In the genomic region with DNA sequence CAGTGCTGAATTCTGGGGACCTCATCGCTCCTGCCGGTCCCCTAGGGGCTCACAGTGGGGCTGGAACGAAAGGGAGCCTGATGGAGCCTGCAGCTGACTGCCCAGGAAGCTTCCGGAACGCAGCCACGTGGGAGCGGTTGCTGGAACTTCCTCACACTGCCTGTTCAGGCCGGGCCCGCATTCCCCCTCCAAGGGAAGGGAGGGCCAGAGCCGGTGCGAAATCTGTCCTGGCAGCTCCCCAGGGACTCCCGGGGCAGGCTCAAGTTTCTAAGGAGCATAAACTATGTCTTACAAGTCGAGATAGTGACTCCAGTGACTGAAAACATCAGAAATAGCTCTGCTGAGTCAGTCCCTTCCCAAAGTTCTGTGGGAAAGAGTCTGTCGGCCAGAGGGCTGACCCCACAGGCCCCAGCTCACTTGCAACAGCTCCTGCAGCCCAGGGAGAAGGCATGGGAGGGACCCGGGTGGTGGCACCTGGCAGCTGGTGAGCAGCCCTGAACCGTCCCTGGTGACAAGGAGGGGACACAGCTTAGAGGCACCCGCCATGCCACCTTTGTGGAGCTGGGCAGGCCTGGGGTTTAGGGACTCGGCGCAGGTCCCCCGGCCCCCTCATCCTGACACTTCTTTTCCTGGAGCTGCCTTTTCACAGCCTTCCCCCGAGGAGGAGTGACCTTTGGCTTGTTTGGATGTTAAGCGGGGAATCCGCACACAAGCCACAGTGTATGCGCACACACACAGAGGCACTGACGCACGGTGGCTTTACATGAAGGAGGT, we compare ENCODE assay signal across 8 cellular contexts. TPM values are rescaled to one million over a fixed set of nuclear protein-coding genes. Genes with fewer than 3 reads are reported as not detected.
A peak's percentile ranks its signal among the peaks of the same experiment; 100 is the strongest.
DNase-seq lines count a peak whose midpoint lies in the region; TF ChIP-seq lines count a peak whose summit lies in the region.
"Had no signal": no experiment of that assay in that cellular context is flagged by ENCODE, and none has a peak within 500 bp of the region (broad histone marks: within the 10 kb centered on the region; RNA-seq: fewer than 3 reads in every experiment).

No MANE protein-coding gene starts in this region.

- H3K4me3 ChIP-seq in breast epithelium (peak overlapping the region in 1 of 3 donors; percentile 11), suprapubic skin (no peak overlapping the region), neural progenitor cell (no peak overlapping the region)
- H3K4me3 ChIP-seq: HAP-1 had no signal

- H3K9ac ChIP-seq in neural progenitor cell: no peak overlapping the region

- H4K20me1 ChIP-seq in neural progenitor cell (ENCODE audit: low read depth): no peaks in the 10 kb centered on the region

- DNase-seq in HS-27A (ENCODE audit: low read depth): peak; percentile 11
- peak in 1 of 2 donors; percentile 89 for DNase-seq in breast epithelium (ENCODE audit: low spot score in 2 of 2)
- DNase-seq in kidney tubule cell (ENCODE audit: low spot score): peak; percentile 49
- DNase-seq in suprapubic skin (ENCODE audit: low spot score in 2 of 2): peak; percentile 75 to 78
- DNase-seq in T1000 (lab: John Stamatoyannopoulos, UW): no peak
- DNase-seq in activated CD4-positive, CD25-positive, alpha-beta regulatory T cell (lab: John Stamatoyannopoulos, UW): no peak
- no peak for DNase-seq in neural progenitor cell (ENCODE audit: low spot score)

- TF ChIP-seq CTCF in breast epithelium (IDR thresholded peaks at IDR 0.05) (no peak), suprapubic skin (IDR thresholded peaks at IDR 0.05) (no peak), neural progenitor cell (IDR thresholded peaks at IDR 0.05) (no peak)

- H3K9me3 ChIP-seq in breast epithelium (peaks cover 6% of the 10 kb centered on the region in 2 donors), suprapubic skin (peaks cover 3% of the 10 kb centered on the region), neural progenitor cell (ENCODE audit: low read depth) (no peaks in the 10 kb centered on the region)
- H3K9me3 ChIP-seq: HAP-1 had no signal

- no peak overlapping the region for H3K4me2 ChIP-seq in neural progenitor cell

- H3K27ac Mint-ChIP-seq in neural progenitor cell: no peak overlapping the region

- H3K27me3 Mint-ChIP-seq in neural progenitor cell (ENCODE audit: insufficient read depth, low read depth): peaks cover 18% of the 10 kb centered on the region

- no peak overlapping the region for H2AFZ ChIP-seq in neural progenitor cell (replicated peaks)

- no peak overlapping the region for H3K4me3 Mint-ChIP-seq in neural progenitor cell

- TF ChIP-seq EP300 in suprapubic skin (IDR thresholded peaks at IDR 0.05): no peak

- H3K79me2 ChIP-seq in neural progenitor cell (ENCODE audit: low read depth): no peaks in the 10 kb centered on the region

- intact Hi-C loops in breast epithelium (cut with DNase I; ENCODE audit: low total_unique reads): no loop called here

- TF ChIP-seq POLR2A in breast epithelium (IDR thresholded peaks at IDR 0.05) (no peak), suprapubic skin (IDR thresholded peaks at IDR 0.05) (no peak)

- peaks cover 4% of the 10 kb centered on the region for H3K36me3 Mint-ChIP-seq in neural progenitor cell

- H3K4me1 ChIP-seq in breast epithelium (peaks cover 0 to 4% of the 10 kb centered on the region in 2 donors), suprapubic skin (peaks cover 19% of the 10 kb centered on the region), neural progenitor cell (no peaks in the 10 kb centered on the region)
- H3K4me1 ChIP-seq: HAP-1 had no signal

- H3K27ac ChIP-seq in breast epithelium (peak overlapping the region; percentile 67 to 87), suprapubic skin (peak overlapping the region; percentile 51), neural progenitor cell (no peak overlapping the region)

- 50% methylated on average over 12 of the region's 26 CpGs for WGBS in suprapubic skin

- H3K36me3 ChIP-seq in breast epithelium: no peaks in the 10 kb centered on the region
- no peaks in the 10 kb centered on the region for H3K36me3 ChIP-seq in suprapubic skin
- H3K36me3 ChIP-seq in neural progenitor cell: no peaks in the 10 kb centered on the region
- H3K36me3 ChIP-seq: HAP-1 had no signal

- no peaks in the 10 kb centered on the region for H3K4me1 Mint-ChIP-seq in neural progenitor cell

- no peaks in the 10 kb centered on the region for H3F3A ChIP-seq in neural progenitor cell (ENCODE audit: low read depth)

- peaks cover 22% of the 10 kb centered on the region for H3K9me3 Mint-ChIP-seq in neural progenitor cell

- H3K27me3 ChIP-seq in breast epithelium (no peaks in the 10 kb centered on the region), suprapubic skin (no peaks in the 10 kb centered on the region), neural progenitor cell (no peaks in the 10 kb centered on the region)

RNA-seq across cellular contexts. Expression of a gene that starts 47.6 kb away (rescaled TPM):
- total RNA-seq in breast epithelium: 10 to 100 TPM; 19.8 to 33.4 (median 31.2) TPM
- 10 to 100 TPM; 16.2 to 41.6 (median 22.0) TPM for total RNA-seq in suprapubic skin
- total RNA-seq in neural progenitor cell (ENCODE audit: low replicate concordance): 9.8 and 13.7 TPM in 2 replicates

Comparison
In these comparisons a context has a peak if more than half of its experiments do, and no peak if none do; other contexts are left out.
1. DNase-seq: peak in HS-27A (single experiment), kidney tubule cell (single experiment) and suprapubic skin (2 of 2); none in T1000 (single experiment), activated CD4-positive, CD25-positive, alpha-beta regulatory T cell (0 of 4) and neural progenitor cell (single experiment).